In the genomic region with DNA sequence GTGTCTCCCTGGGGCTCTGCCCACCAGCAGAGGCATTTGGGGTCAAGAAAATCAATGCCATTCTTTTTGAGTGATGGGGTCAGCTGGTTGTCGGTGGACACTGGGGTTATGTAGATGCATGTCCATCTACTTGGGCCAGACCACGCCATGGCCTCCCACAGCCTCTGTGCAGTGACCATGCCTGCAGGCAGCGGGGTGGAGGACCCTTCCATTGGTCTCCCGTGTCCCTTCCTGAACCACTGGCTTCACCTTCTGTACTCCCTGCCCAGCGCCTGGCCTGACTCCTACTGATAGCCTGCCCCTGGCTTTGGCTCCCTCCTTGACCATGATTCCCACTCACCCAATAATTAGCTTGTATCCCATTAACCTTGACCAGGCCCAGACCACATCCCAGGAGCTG, we compare ENCODE assay signal across 28 cellular contexts. TPM values are rescaled to one million over a fixed set of nuclear protein-coding genes. Genes with fewer than 3 reads are reported as not detected.
"Had no signal": no experiment of that assay in that cellular context is flagged by ENCODE, and none has a peak within 500 bp of the region (broad histone marks: within the 10 kb centered on the region; RNA-seq: fewer than 3 reads in every experiment).

No MANE protein-coding gene starts in this region.

- ATAC-seq: activated T-helper 17 cell treated with anti-CD3 and anti-CD28 coated beads, Interleukin-2, amount 50 U/mL, for 72 hours had no signal

- FAIRE-seq: astrocyte had no signal

- H3K36me3 Mint-ChIP-seq: activated naive CD8-positive, alpha-beta T cell; brain had no signal

- H3K36me3 ChIP-seq: Peyer's patch, SJCRH30 had no signal

- H3K4me2 ChIP-seq: SK-N-SH had no signal

- H3K4me1 Mint-ChIP-seq: activated CD4-positive, alpha-beta T cell treated with anti-CD3 and anti-CD28 coated beads for 36 hours; activated T-helper 17 cell treated with anti-CD3 and anti-CD28 coated beads, Interleukin-2, amount 50 U/mL, for 72 hours had no signal

- H3K27me3 ChIP-seq: Peyer's patch, SJCRH30 had no signal

- H3K27ac ChIP-seq: Peyer's patch, RWPE1, SJCRH30, VCaP had no signal

- H3K9me3 Mint-ChIP-seq: activated CD4-positive, alpha-beta memory T cell treated with anti-CD3 and anti-CD28 coated beads, Interleukin-2, amount 10 ng/mL, durations not matched to agents 7 days and 5 days; activated naive CD4-positive, alpha-beta T cell treated with anti-CD3 and anti-CD28 coated beads for 36 hours; activated T-helper 17 cell treated with anti-CD3 and anti-CD28 coated beads, Interleukin-2, amount 50 U/mL, for 72 hours; brain had no signal

- DNase-seq: activated CD4-positive, alpha-beta memory T cell treated with anti-CD3 and anti-CD28 coated beads, Interleukin-2, amount 10 ng/mL, durations not matched to agents 7 days and 5 days; activated CD4-positive, alpha-beta T cell treated with anti-CD3 and anti-CD28 coated beads for 36 hours; activated CD4-positive, alpha-beta T cell treated with anti-CD3 and anti-CD28 coated beads, Interleukin-2, amount 50 U/mL, for 1 hour; activated gamma-delta T cell; activated naive CD4-positive, alpha-beta T cell treated with anti-CD3 and anti-CD28 coated beads for 36 hours; activated T-cell treated with anti-CD3 and anti-CD28 coated beads for 4 hours; activated T-cell treated with anti-CD3 and anti-CD28 coated beads, Interleukin-2, amount 50 U/mL, for 48 hours; amygdala; cerebellar nuclear complex; Kasumi-1; NCI-H1092; NCI-H1417; NCI-H1930; NCI-H2171; NCI-H2227 treated with DMSO at 0.1 percent for 48 hours; NCI-H526 treated with DMSO at 0.1 percent for 48 hours; Peyer's patch; Right ventricle myocardium superior; SJCRH30; SK-N-SH; T-helper 1 cell had no signal

- H3K27ac Mint-ChIP-seq: activated CD4-positive, alpha-beta memory T cell treated with anti-CD3 and anti-CD28 coated beads, Interleukin-2, amount 10 ng/mL, durations not matched to agents 7 days and 5 days; activated CD4-positive, alpha-beta T cell treated with anti-CD3 and anti-CD28 coated beads for 36 hours; activated naive CD4-positive, alpha-beta T cell treated with anti-CD3 and anti-CD28 coated beads for 36 hours; activated naive CD8-positive, alpha-beta T cell; activated T-helper 17 cell treated with anti-CD3 and anti-CD28 coated beads, Interleukin-2, amount 50 U/mL, for 72 hours had no signal

- H3K9ac ChIP-seq: SK-N-SH had no signal

- H3K4me3 ChIP-seq: Peyer's patch, SJCRH30 had no signal

- H3K4me3 Mint-ChIP-seq: activated CD4-positive, alpha-beta memory T cell treated with anti-CD3 and anti-CD28 coated beads, Interleukin-2, amount 10 ng/mL, durations not matched to agents 7 days and 5 days; activated CD4-positive, alpha-beta T cell treated with anti-CD3 and anti-CD28 coated beads for 36 hours; activated naive CD4-positive, alpha-beta T cell treated with anti-CD3 and anti-CD28 coated beads for 36 hours; activated naive CD8-positive, alpha-beta T cell; activated T-helper 17 cell treated with anti-CD3 and anti-CD28 coated beads, Interleukin-2, amount 50 U/mL, for 72 hours; brain had no signal

- H3K27me3 Mint-ChIP-seq: activated naive CD8-positive, alpha-beta T cell; activated T-helper 17 cell treated with anti-CD3 and anti-CD28 coated beads, Interleukin-2, amount 50 U/mL, for 72 hours; brain had no signal

- H3K9me3 ChIP-seq: Peyer's patch, SJCRH30, SK-N-SH had no signal

- H3K4me1 ChIP-seq: Peyer's patch, SJCRH30 had no signal

RNA-seq across cellular contexts. Expression of a gene that starts 28.0 kb away (rescaled TPM):
- total RNA-seq: astrocyte, NCI-H460, SJCRH30 had no signal
